ENCODE assay signal across 27 cellular contexts in the genomic region with DNA sequence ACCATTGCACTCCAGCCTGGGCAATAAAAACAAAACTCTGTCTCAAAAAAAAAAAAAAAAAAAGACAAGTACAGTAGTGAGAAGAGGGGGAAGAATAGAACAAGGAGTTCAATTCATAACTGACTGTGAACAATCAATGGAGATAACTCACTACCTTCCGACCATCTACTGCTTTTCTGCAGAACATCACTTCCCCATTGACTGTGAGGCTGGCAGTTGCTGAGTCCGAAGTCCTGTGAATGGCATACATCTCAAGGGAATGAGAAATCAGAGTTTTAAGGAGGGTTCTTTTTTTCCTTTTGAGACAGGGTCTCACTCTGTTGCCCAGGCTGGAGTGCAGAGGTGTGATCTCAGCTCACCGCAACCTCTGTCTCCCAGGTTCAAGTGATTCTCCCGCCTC. TPM values are rescaled to one million over a fixed set of nuclear protein-coding genes. Genes with fewer than 3 reads are reported as not detected.
"Had no signal": no experiment of that assay in that cellular context is flagged by ENCODE, and none has a peak within 500 bp of the region (broad histone marks: within the 10 kb centered on the region; RNA-seq: fewer than 3 reads in every experiment).

No MANE protein-coding gene starts in this region.

- H3K27ac Mint-ChIP-seq: mesothelial cell of epicardium, naive B cell, nephron, neural progenitor cell, progenitor cell of endocrine pancreas had no signal

- ATAC-seq: esophagus mucosa, gastrocnemius medialis, mucosa of descending colon, right lobe of liver had no signal

- DNase-seq: cortex of kidney; effector CD4-positive, alpha-beta T cell; foreskin fibroblast; gastrocnemius medialis; head of caudate nucleus; mesenchymal stem cell; mucosa of descending colon; naive B cell; right lobe of liver; stimulated activated CD4-positive, alpha-beta T cell treated with anti-CD3 and anti-CD28 coated beads, Interleukin-12 subunit alpha, Interleukin-12 subunit beta, amount 100 ng/mL, for 4 hours; stimulated activated CD4-positive, alpha-beta T cell treated with anti-CD3 and anti-CD28 coated beads, Interleukin-1b, Interleukin-23, amount 100 ng/mL, for 48 hours; stimulated activated CD4-positive, alpha-beta T cell treated with anti-CD3 and anti-CD28 coated beads, Interleukin-4, amount 100 ng/mL, for 1 hour; stimulated activated CD8-positive, alpha-beta memory T cell treated with anti-CD3 and anti-CD28 coated beads, Interleukin-4, amount 100 ng/mL, for 48 hours; stimulated activated naive CD4-positive, alpha-beta T cell treated with Interleukin-2 at 50 U/mL for 16 hours; stomach; upper lobe of left lung had no signal

- H3K9me3 Mint-ChIP-seq: mesothelial cell of epicardium, naive B cell, nephron, neural progenitor cell had no signal

- H3K27me3 Mint-ChIP-seq: naive B cell, progenitor cell of endocrine pancreas had no signal

- H3K4me1 Mint-ChIP-seq: mesothelial cell of epicardium, nephron, neural progenitor cell had no signal

- H3K27ac ChIP-seq: epithelial cell of prostate, gastrocnemius medialis, neural progenitor cell, parathyroid adenoma, right lobe of liver, stomach, thoracic aorta, tibial nerve, upper lobe of left lung had no signal

- H3K36me3 ChIP-seq: neural progenitor cell, right lobe of liver, thoracic aorta had no signal

- H3K4me3 Mint-ChIP-seq: mesothelial cell of epicardium, nephron, neural progenitor cell had no signal

- H3K27me3 ChIP-seq: gastrocnemius medialis, neural progenitor cell, right lobe of liver, stomach, tibial nerve, upper lobe of left lung had no signal

- H3K4me3 ChIP-seq: gastrocnemius medialis, lung, mucosa of descending colon, neural progenitor cell, right lobe of liver, smooth muscle cell, stomach, thoracic aorta, tibial nerve, upper lobe of left lung had no signal

RNA-seq across cellular contexts. Expression of a gene that starts 51.0 kb away (rescaled TPM):
- total RNA-seq: mesothelial cell of epicardium, progenitor cell of endocrine pancreas, smooth muscle cell had no signal
- polyA plus RNA-seq: smooth muscle cell had no signal
